ENCODE assay signal across 10 cellular contexts in genomic region chr10:92830478-92831389, GRCh38. TPM values are rescaled to one million over a fixed set of nuclear protein-coding genes. Genes with fewer than 3 reads are reported as not detected.
DNase-seq lines count a peak whose midpoint lies in the region; ATAC-seq and TF ChIP-seq lines count a peak whose summit lies in the region.
"Had no signal": no experiment of that assay in that cellular context is flagged by ENCODE, and none has a peak within 500 bp of the region (broad histone marks: within the 10 kb centered on the region; RNA-seq: fewer than 3 reads in every experiment).

No MANE protein-coding gene starts in this region.

- H3K9me3 Mint-ChIP-seq in activated CD4-positive, alpha-beta T cell treated with anti-CD3 and anti-CD28 coated beads for 36 hours (ENCODE audit: low read depth), result peaks cover 2% of the 10 kb centered on the region

- peak; percentile 59 for DNase-seq in activated CD4-positive, alpha-beta T cell treated with anti-CD3 and anti-CD28 coated beads for 36 hours
- no peak for DNase-seq in activated CD4-positive, alpha-beta T cell treated with anti-CD3 and anti-CD28 coated beads for 1 hour
- peak; percentile 4 for DNase-seq in activated T-cell treated with anti-CD3 and anti-CD28 coated beads for 4 hours
- peak in 1 of 3 donors; percentile 25 for DNase-seq in right lobe of liver
- DNase-seq in testis, result peak; percentile 62
- DNase-seq in NCI-H1694 (lab: John Stamatoyannopoulos, UW), result no peak
- DNase-seq: foreskin fibroblast, NCI-H510A treated with DMSO at 0.1 percent for 48 hours had no signal

- CTCF ChIA-PET in activated CD4-positive, alpha-beta T cell treated with anti-CD3 and anti-CD28 coated beads for 36 hours (lab: Charles Lee), result interaction anchor here (1.1 kb wide), 1 partner anchor 8 kb away, joined by 3 read pairs; no protein-coding TSS in a partner anchor

- ATAC-seq in activated CD4-positive, alpha-beta T cell treated with anti-CD3 and anti-CD28 coated beads for 36 hours, result peak; percentile 77
- ATAC-seq in right lobe of liver (peak; percentile 65 to 88 (median 82)), HG02623 (IDR thresholded peaks at IDR 0.05; ENCODE audit: unreplicated experiment) (no peak), GM21367 (IDR thresholded peaks at IDR 0.05; ENCODE audit: unreplicated experiment) (no peak)

- WGBS in right lobe of liver (ENCODE audit: insufficient coverage, low coverage, low lambda C conversion rate, missing lambda C conversion rate), result 52% methylated on average over 9 of the region's 12 CpGs
- 41% methylated on average over 12 of the region's 12 CpGs for WGBS in testis, 2 donors

- TF ChIP-seq POLR2A in right lobe of liver (IDR thresholded peaks at IDR 0.05), result no peak
- TF ChIP-seq POLR2A in testis (IDR thresholded peaks at IDR 0.05), result no peak

- H3K27me3 Mint-ChIP-seq in activated CD4-positive, alpha-beta T cell treated with anti-CD3 and anti-CD28 coated beads for 36 hours, result no peaks in the 10 kb centered on the region

- no peak for TF ChIP-seq CTCF in right lobe of liver (IDR thresholded peaks at IDR 0.05)
- TF ChIP-seq CTCF in testis (IDR thresholded peaks at IDR 0.05), result no peak

- no peaks in the 10 kb centered on the region for H3K27me3 ChIP-seq in right lobe of liver
- H3K27me3 ChIP-seq in testis, result no peaks in the 10 kb centered on the region

- peaks cover 5% of the 10 kb centered on the region for H3K36me3 Mint-ChIP-seq in activated CD4-positive, alpha-beta T cell treated with anti-CD3 and anti-CD28 coated beads for 36 hours (ENCODE audit: low read depth)

- POLR2A ChIA-PET in activated CD4-positive, alpha-beta T cell treated with anti-CD3 and anti-CD28 coated beads for 36 hours (lab: Charles Lee), result no interaction called here

- H3K4me1 ChIP-seq in right lobe of liver, result no peaks in the 10 kb centered on the region
- peaks cover 18% of the 10 kb centered on the region for H3K4me1 ChIP-seq in testis

- intact Hi-C loops in activated CD4-positive, alpha-beta T cell treated with anti-CD3 and anti-CD28 coated beads for 36 hours (cut with DNase I, micrococcal nuclease), result loop anchor here in 1 of 2 experiments (1.0 to 5.0 kb wide), 2 partner anchors 18 to 238 kb away; partner anchors contain the start of genes EXOC6 and KIF11
- intact Hi-C loops in right lobe of liver (cut with DNase I) (no loop called here), testis (cut with DNase I; ENCODE audit: low total_unique reads) (no loop called here)

- H3K36me3 ChIP-seq in right lobe of liver (no peaks in the 10 kb centered on the region), testis (ENCODE audit: low read depth, missing control alignments) (no peaks in the 10 kb centered on the region)

- H3K4me3 ChIP-seq in right lobe of liver, result no peak overlapping the region
- peak overlapping the region in 1 of 2 donors; percentile 38 for H3K4me3 ChIP-seq in testis

- H3K27ac ChIP-seq in right lobe of liver (peak overlapping the region; percentile 20 to 36 (median 29)), testis (peak overlapping the region; percentile 53 to 74)

- peaks cover 17% of the 10 kb centered on the region for H3K4me1 Mint-ChIP-seq in activated CD4-positive, alpha-beta T cell treated with anti-CD3 and anti-CD28 coated beads for 36 hours

- H3K9me3 ChIP-seq in right lobe of liver (no peaks in the 10 kb centered on the region), testis (no peaks in the 10 kb centered on the region)

- H3K27ac Mint-ChIP-seq in activated CD4-positive, alpha-beta T cell treated with anti-CD3 and anti-CD28 coated beads for 36 hours, result peak overlapping the region; percentile 86

- peak overlapping the region; percentile 68 for H3K4me3 Mint-ChIP-seq in activated CD4-positive, alpha-beta T cell treated with anti-CD3 and anti-CD28 coated beads for 36 hours

RNA-seq across cellular contexts. Expression of gene EXOC6, which starts 17.6 kb away (rescaled TPM):
- total RNA-seq in activated CD4-positive, alpha-beta T cell treated with anti-CD3 and anti-CD28 coated beads for 36 hours, result 10 to 100 TPM in 1 of 2 experiments, 1 to 10 TPM in 1; 9.7 to 12.1 TPM
- total RNA-seq in right lobe of liver (10 to 100 TPM in 3 of 6 experiments, 1 to 10 TPM in 3; 5.5 to 15.6 (median 9.9) TPM), testis (10 to 100 TPM; 28.0 to 38.5 TPM)
- 13.3 TPM for polyA plus RNA-seq in testis (ENCODE audit: insufficient read depth, low read depth, low replicate concordance)

Comparison
In these comparisons a context has a peak if more than half of its experiments do, and no peak if none do; other contexts are left out.
1. DNase-seq: peak in activated CD4-positive, alpha-beta T cell treated with anti-CD3 and anti-CD28 coated beads for 36 hours (single experiment), activated T-cell treated with anti-CD3 and anti-CD28 coated beads for 4 hours (single experiment) and testis (single experiment); none in activated CD4-positive, alpha-beta T cell treated with anti-CD3 and anti-CD28 coated beads for 1 hour (single experiment) and NCI-H1694 (single experiment).
2. ATAC-seq: peak in activated CD4-positive, alpha-beta T cell treated with anti-CD3 and anti-CD28 coated beads for 36 hours (single experiment) and right lobe of liver (4 of 4); none in HG02623 (single experiment) and GM21367 (single experiment).